In the genomic region with DNA sequence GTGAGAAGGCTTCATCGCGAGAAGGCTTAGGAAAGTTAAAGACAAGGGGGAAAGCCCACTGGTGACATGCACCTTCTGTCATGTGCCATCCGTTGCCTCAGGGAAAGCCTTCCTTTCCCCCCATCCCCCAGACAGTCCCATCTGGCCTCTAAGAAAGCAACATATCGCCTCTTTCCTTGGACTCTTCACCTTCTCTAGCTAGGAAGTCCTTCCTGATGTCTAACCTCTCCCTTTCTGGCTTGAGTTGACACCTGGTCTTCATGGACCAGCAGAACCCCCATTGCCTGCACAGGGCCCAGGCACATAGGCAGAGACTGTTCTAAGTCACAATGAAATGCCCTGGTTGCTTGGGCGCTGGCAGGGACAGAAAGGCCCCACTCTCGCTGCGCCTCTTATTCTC, we compare ENCODE assay signal across 34 cellular contexts. TPM values are rescaled to one million over a fixed set of nuclear protein-coding genes. Genes with fewer than 3 reads are reported as not detected.
DNase-seq lines count a peak whose midpoint lies in the region; TF ChIP-seq lines count a peak whose summit lies in the region.
"Had no signal": no experiment of that assay in that cellular context is flagged by ENCODE, and none has a peak within 500 bp of the region (broad histone marks: within the 10 kb centered on the region; RNA-seq: fewer than 3 reads in every experiment).

No MANE protein-coding gene starts in this region.

- H3K36me3 ChIP-seq in WERI-Rb-1 (no peaks in the 10 kb centered on the region), vagina (no peaks in the 10 kb centered on the region)
- H3K36me3 ChIP-seq: brain microvascular endothelial cell, MG63, SJSA1 had no signal

- no peak for TF ChIP-seq POLR2A in vagina (IDR thresholded peaks at IDR 0.05)

- H3K9me3 Mint-ChIP-seq in nephron progenitor cell = no peaks in the 10 kb centered on the region
- no peaks in the 10 kb centered on the region for H3K9me3 Mint-ChIP-seq in mesothelial cell of epicardium
- H3K9me3 Mint-ChIP-seq: activated CD4-positive, alpha-beta T cell treated with anti-CD3 and anti-CD28 coated beads, Interleukin-2, amount 10 ng/mL, durations not matched to agents 24 days and 14 days; activated naive CD4-positive, alpha-beta T cell treated with anti-CD3 and anti-CD28 coated beads, Interleukin-2, amount 50 U/mL, for 24 hours; activated T-helper 2 cell treated with anti-CD3 and anti-CD28 coated beads, Interferon-gamma antibody, Interleukin-2, Interleukin-4, amounts not matched to agents 10 μg/mL and 5 μg/mL and 100 μg/mL, durations not matched to agents 14 hours and 24 hours and 36 hours; H9 had no signal

- no peak overlapping the region for H3K27ac Mint-ChIP-seq in nephron progenitor cell
- no peak overlapping the region for H3K27ac Mint-ChIP-seq in mesothelial cell of epicardium
- H3K27ac Mint-ChIP-seq: activated CD4-positive, alpha-beta T cell treated with anti-CD3 and anti-CD28 coated beads, Interleukin-2, amount 10 ng/mL, durations not matched to agents 24 days and 14 days; activated naive CD4-positive, alpha-beta T cell treated with anti-CD3 and anti-CD28 coated beads, Interleukin-2, amount 50 U/mL, for 24 hours; activated T-helper 2 cell treated with anti-CD3 and anti-CD28 coated beads, Interferon-gamma antibody, Interleukin-2, Interleukin-4, amounts not matched to agents 10 μg/mL and 5 μg/mL and 100 μg/mL, durations not matched to agents 14 hours and 24 hours and 36 hours; H9 had no signal

- DNase-seq in NCI-H2171 treated with DMSO at 0.1 percent for 48 hours (lab: John Stamatoyannopoulos, UW) (peak; percentile 71), WERI-Rb-1 (peak; percentile 78), nephron progenitor cell (no peak), vagina (ENCODE audit: extremely low spot score in 2 of 2) (no peak), mesothelial cell of epicardium (ENCODE audit: low spot score in 2 of 2, unreplicated experiment in 2 of 2) (no peak), NCI-H345 treated with DMSO at 0.1 percent for 48 hours (lab: John Stamatoyannopoulos, UW; ENCODE audit: unreplicated experiment) (no peak), DMS79 treated with DMSO at 0.1 percent for 48 hours (lab: John Stamatoyannopoulos, UW) (no peak)
- DNase-seq: activated CD4-positive, alpha-beta T cell treated with anti-CD3 and anti-CD28 coated beads, Interleukin-2, amount 10 ng/mL, durations not matched to agents 24 days and 14 days; activated CD8-positive, alpha-beta memory T cell treated with anti-CD3 and anti-CD28 coated beads for 24 hours; activated T-cell treated with anti-CD3 and anti-CD28 coated beads for 4 hours; amniotic stem cell; brain microvascular endothelial cell; cerebellar nuclear complex; dorsolateral prefrontal cortex; hippocampal formation; KG1; left cardiac atrium; MG63; NCI-H2081; NCI-H226; NCI-H774; stimulated activated CD4-positive, alpha-beta T cell treated with anti-CD3 and anti-CD28 coated beads, Interleukin-1b, Interleukin-23, amount 100 ng/mL, for 48 hours; stimulated activated naive CD4-positive, alpha-beta T cell treated with Interleukin-2 at 50 U/mL for 16 hours; T-helper 9 cell had no signal

- H3K27me3 ChIP-seq in WERI-Rb-1 (ENCODE audit: insufficient read depth, low read depth, severe bottlenecking) = no peaks in the 10 kb centered on the region
- no peaks in the 10 kb centered on the region for H3K27me3 ChIP-seq in vagina
- H3K27me3 ChIP-seq: MG63 had no signal

- H3K9me3 ChIP-seq in WERI-Rb-1 (ENCODE audit: severe bottlenecking) = no peaks in the 10 kb centered on the region
- H3K9me3 ChIP-seq in vagina = no peaks in the 10 kb centered on the region
- H3K9me3 ChIP-seq: MG63, SJSA1 had no signal

- peaks cover 82% of the 10 kb centered on the region for H3K4me1 Mint-ChIP-seq in nephron progenitor cell
- H3K4me1 Mint-ChIP-seq in mesothelial cell of epicardium = peaks cover 16% of the 10 kb centered on the region
- H3K4me1 Mint-ChIP-seq: activated CD4-positive, alpha-beta T cell treated with anti-CD3 and anti-CD28 coated beads, Interleukin-2, amount 10 ng/mL, durations not matched to agents 24 days and 14 days; activated naive CD4-positive, alpha-beta T cell treated with anti-CD3 and anti-CD28 coated beads, Interleukin-2, amount 50 U/mL, for 24 hours had no signal

- peaks cover 17% of the 10 kb centered on the region for H3K4me1 ChIP-seq in vagina
- H3K4me1 ChIP-seq: SJSA1 had no signal

- intact Hi-C loops in vagina (cut with DNase I) = no loop called here

- no peaks in the 10 kb centered on the region for H3K36me3 Mint-ChIP-seq in nephron progenitor cell (ENCODE audit: low read depth)
- H3K36me3 Mint-ChIP-seq in mesothelial cell of epicardium = no peaks in the 10 kb centered on the region
- H3K36me3 Mint-ChIP-seq: activated naive CD4-positive, alpha-beta T cell treated with anti-CD3 and anti-CD28 coated beads, Interleukin-2, amount 50 U/mL, for 24 hours had no signal

- H3K27ac ChIP-seq in WERI-Rb-1 (peak overlapping the region; percentile 89), vagina (peak overlapping the region; percentile 58)
- H3K27ac ChIP-seq: brain microvascular endothelial cell, dorsolateral prefrontal cortex, SJSA1, VCaP had no signal

- H3K27me3 Mint-ChIP-seq in nephron progenitor cell (ENCODE audit: low read depth, poor library complexity) (peaks cover 45% of the 10 kb centered on the region), mesothelial cell of epicardium (ENCODE audit: low read depth) (peaks cover 28% of the 10 kb centered on the region)

- peak overlapping the region; percentile 31 for H3K4me3 Mint-ChIP-seq in nephron progenitor cell
- no peak overlapping the region for H3K4me3 Mint-ChIP-seq in mesothelial cell of epicardium
- H3K4me3 Mint-ChIP-seq: activated CD4-positive, alpha-beta T cell treated with anti-CD3 and anti-CD28 coated beads, Interleukin-2, amount 10 ng/mL, durations not matched to agents 24 days and 14 days; activated naive CD4-positive, alpha-beta T cell treated with anti-CD3 and anti-CD28 coated beads, Interleukin-2, amount 50 U/mL, for 24 hours; H9 had no signal

- peak overlapping the region; percentile 18 for H3K4me3 ChIP-seq in WERI-Rb-1 (ENCODE audit: low read depth, low read length)
- H3K4me3 ChIP-seq in vagina = no peak overlapping the region
- H3K4me3 ChIP-seq: dorsolateral prefrontal cortex, MG63, SJSA1 had no signal

- no peak for TF ChIP-seq CTCF in WERI-Rb-1 (IDR thresholded peaks at IDR 0.05; ENCODE audit: low read depth, low read length)
- TF ChIP-seq CTCF in nephron progenitor cell (IDR thresholded peaks at IDR 0.05) = no peak
- TF ChIP-seq CTCF in vagina (IDR thresholded peaks at IDR 0.05) = no peak
- no peak for TF ChIP-seq CTCF in mesothelial cell of epicardium (IDR thresholded peaks at IDR 0.05; ENCODE audit: unreplicated experiment)

RNA-seq across cellular contexts. Expression of a gene that starts 2.2 kb away (rescaled TPM):
- 3.4 TPM for total RNA-seq in vagina
- total RNA-seq in mesothelial cell of epicardium = 0.34 to 0.42 TPM (median 0.34 TPM) in 3 replicates
- total RNA-seq: activated CD4-positive, alpha-beta T cell treated with anti-CD3 and anti-CD28 coated beads, Interleukin-2, amount 10 ng/mL, durations not matched to agents 24 days and 14 days; activated T-helper 2 cell treated with anti-CD3 and anti-CD28 coated beads, Interferon-gamma antibody, Interleukin-2, Interleukin-4, amounts not matched to agents 10 μg/mL and 5 μg/mL and 100 μg/mL, durations not matched to agents 14 hours and 24 hours and 36 hours; Daoy; dorsolateral prefrontal cortex; H9; left cardiac atrium; lung microvascular endothelial cell; right cardiac atrium; RPMI7951; SJSA1; temporal lobe had no signal

RNA-seq across cellular contexts. Expression of a gene that starts 34.9 kb away (rescaled TPM):
- not detected for total RNA-seq in vagina
- not detected in 3 replicates for total RNA-seq in mesothelial cell of epicardium
- total RNA-seq: activated CD4-positive, alpha-beta T cell treated with anti-CD3 and anti-CD28 coated beads, Interleukin-2, amount 10 ng/mL, durations not matched to agents 24 days and 14 days; activated T-helper 2 cell treated with anti-CD3 and anti-CD28 coated beads, Interferon-gamma antibody, Interleukin-2, Interleukin-4, amounts not matched to agents 10 μg/mL and 5 μg/mL and 100 μg/mL, durations not matched to agents 14 hours and 24 hours and 36 hours; Daoy; H9; left cardiac atrium; lung microvascular endothelial cell; right cardiac atrium; RPMI7951; SJSA1; temporal lobe had no signal

RNA-seq across cellular contexts. Expression of a gene that starts 44.1 kb away (rescaled TPM):
- 38.1 TPM for total RNA-seq in vagina
- 61.0 to 66.2 TPM (median 61.2 TPM) in 3 replicates for total RNA-seq in mesothelial cell of epicardium

Comparison
In these comparisons a context has a peak if more than half of its experiments do, and no peak if none do; other contexts are left out.
1. DNase-seq: peak in NCI-H2171 treated with DMSO at 0.1 percent for 48 hours (single experiment) and WERI-Rb-1 (single experiment); none in nephron progenitor cell (single experiment), vagina (0 of 2), mesothelial cell of epicardium (0 of 2), NCI-H345 treated with DMSO at 0.1 percent for 48 hours (single experiment) and DMS79 treated with DMSO at 0.1 percent for 48 hours (single experiment).